Comparison of ENCODE assay signal across 1 cellular context in the genomic region with DNA sequence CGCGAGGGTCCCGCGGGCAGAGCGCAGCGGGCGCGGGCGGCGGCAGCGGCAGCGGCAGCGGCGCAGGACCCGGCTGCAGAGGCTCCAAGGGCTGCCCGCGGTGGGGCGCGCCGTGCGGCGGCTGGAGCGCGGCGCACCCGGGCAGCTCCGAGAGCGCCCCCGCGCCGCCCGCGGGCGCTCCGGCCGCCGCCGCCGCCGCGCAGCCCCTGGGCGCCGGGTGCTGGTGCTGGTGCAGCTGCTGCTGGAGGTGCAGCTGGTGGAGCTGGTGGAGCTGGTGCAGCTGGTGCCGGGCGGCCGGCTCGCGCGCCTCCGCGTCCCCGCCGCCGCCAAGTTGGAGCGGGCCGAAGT.
TF ChIP-seq lines count a peak whose summit lies in the region.

No MANE protein-coding gene starts in this region.

TF ChIP-seq in GM23338, 12 proteins besides CTCF, POLR2A, EP300 and RAD21 (continued from another document):
- TF ChIP-seq, protein P1, sequence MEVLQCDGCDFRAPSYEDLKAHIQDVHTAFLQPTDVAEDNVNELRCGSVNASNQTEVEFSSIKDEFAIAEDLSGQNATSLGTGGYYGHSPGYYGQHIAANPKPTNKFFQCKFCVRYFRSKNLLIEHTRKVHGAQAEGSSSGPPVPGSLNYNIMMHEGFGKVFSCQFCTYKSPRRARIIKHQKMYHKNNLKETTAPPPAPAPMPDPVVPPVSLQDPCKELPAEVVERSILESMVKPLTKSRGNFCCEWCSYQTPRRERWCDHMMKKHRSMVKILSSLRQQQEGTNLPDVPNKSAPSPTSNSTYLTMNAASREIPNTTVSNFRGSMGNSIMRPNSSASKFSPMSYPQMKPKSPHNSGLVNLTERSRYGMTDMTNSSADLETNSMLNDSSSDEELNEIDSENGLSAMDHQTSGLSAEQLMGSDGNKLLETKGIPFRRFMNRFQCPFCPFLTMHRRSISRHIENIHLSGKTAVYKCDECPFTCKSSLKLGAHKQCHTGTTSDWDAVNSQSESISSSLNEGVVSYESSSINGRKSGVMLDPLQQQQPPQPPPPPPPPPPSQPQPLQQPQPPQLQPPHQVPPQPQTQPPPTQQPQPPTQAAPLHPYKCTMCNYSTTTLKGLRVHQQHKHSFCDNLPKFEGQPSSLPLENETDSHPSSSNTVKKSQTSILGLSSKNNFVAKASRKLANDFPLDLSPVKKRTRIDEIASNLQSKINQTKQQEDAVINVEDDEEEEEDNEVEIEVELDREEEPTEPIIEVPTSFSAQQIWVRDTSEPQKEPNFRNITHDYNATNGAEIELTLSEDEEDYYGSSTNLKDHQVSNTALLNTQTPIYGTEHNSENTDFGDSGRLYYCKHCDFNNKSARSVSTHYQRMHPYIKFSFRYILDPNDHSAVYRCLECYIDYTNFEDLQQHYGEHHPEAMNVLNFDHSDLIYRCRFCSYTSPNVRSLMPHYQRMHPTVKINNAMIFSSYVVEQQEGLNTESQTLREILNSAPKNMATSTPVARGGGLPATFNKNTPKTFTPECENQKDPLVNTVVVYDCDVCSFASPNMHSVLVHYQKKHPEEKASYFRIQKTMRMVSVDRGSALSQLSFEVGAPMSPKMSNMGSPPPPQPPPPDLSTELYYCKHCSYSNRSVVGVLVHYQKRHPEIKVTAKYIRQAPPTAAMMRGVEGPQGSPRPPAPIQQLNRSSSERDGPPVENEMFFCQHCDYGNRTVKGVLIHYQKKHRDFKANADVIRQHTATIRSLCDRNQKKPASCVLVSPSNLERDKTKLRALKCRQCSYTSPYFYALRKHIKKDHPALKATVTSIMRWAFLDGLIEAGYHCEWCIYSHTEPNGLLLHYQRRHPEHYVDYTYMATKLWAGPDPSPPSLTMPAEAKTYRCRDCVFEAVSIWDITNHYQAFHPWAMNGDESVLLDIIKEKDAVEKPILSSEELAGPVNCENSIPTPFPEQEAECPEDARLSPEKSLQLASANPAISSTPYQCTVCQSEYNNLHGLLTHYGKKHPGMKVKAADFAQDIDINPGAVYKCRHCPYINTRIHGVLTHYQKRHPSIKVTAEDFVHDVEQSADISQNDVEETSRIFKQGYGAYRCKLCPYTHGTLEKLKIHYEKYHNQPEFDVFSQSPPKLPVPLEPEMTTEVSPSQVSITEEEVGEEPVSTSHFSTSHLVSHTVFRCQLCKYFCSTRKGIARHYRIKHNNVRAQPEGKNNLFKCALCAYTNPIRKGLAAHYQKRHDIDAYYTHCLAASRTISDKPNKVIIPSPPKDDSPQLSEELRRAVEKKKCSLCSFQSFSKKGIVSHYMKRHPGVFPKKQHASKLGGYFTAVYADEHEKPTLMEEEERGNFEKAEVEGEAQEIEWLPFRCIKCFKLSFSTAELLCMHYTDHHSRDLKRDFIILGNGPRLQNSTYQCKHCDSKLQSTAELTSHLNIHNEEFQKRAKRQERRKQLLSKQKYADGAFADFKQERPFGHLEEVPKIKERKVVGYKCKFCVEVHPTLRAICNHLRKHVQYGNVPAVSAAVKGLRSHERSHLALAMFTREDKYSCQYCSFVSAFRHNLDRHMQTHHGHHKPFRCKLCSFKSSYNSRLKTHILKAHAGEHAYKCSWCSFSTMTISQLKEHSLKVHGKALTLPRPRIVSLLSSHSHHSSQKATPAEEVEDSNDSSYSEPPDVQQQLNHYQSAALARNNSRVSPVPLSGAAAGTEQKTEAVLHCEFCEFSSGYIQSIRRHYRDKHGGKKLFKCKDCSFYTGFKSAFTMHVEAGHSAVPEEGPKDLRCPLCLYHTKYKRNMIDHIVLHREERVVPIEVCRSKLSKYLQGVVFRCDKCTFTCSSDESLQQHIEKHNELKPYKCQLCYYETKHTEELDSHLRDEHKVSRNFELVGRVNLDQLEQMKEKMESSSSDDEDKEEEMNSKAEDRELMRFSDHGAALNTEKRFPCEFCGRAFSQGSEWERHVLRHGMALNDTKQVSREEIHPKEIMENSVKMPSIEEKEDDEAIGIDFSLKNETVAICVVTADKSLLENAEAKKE (CRISPR knock-in tag; IDR thresholded peaks at IDR 0.05) = no peak
- TF ChIP-seq EZH2phosphoT487 (IDR thresholded peaks at IDR 0.05; ENCODE audit: unreplicated experiment) (no peak), STAT1 (IDR thresholded peaks at IDR 0.05; ENCODE audit: unreplicated experiment) (no peak), JUNB (IDR thresholded peaks at IDR 0.05; ENCODE audit: unreplicated experiment) (no peak), ZNF331 (CRISPR knock-in tag; IDR thresholded peaks at IDR 0.05; ENCODE audit: low read depth) (no peak), POLR2AphosphoS5 (IDR thresholded peaks at IDR 0.05; ENCODE audit: low read depth) (no peak), CREB1 (CRISPR knock-in tag; IDR thresholded peaks at IDR 0.05; ENCODE audit: low read depth) (no peak)
- TF ChIP-seq, protein P2, sequence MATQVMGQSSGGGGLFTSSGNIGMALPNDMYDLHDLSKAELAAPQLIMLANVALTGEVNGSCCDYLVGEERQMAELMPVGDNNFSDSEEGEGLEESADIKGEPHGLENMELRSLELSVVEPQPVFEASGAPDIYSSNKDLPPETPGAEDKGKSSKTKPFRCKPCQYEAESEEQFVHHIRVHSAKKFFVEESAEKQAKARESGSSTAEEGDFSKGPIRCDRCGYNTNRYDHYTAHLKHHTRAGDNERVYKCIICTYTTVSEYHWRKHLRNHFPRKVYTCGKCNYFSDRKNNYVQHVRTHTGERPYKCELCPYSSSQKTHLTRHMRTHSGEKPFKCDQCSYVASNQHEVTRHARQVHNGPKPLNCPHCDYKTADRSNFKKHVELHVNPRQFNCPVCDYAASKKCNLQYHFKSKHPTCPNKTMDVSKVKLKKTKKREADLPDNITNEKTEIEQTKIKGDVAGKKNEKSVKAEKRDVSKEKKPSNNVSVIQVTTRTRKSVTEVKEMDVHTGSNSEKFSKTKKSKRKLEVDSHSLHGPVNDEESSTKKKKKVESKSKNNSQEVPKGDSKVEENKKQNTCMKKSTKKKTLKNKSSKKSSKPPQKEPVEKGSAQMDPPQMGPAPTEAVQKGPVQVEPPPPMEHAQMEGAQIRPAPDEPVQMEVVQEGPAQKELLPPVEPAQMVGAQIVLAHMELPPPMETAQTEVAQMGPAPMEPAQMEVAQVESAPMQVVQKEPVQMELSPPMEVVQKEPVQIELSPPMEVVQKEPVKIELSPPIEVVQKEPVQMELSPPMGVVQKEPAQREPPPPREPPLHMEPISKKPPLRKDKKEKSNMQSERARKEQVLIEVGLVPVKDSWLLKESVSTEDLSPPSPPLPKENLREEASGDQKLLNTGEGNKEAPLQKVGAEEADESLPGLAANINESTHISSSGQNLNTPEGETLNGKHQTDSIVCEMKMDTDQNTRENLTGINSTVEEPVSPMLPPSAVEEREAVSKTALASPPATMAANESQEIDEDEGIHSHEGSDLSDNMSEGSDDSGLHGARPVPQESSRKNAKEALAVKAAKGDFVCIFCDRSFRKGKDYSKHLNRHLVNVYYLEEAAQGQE (IDR thresholded peaks at IDR 0.05; ENCODE audit: unreplicated experiment) = no peak
